In genomic region chr17:34168989-34169388, GRCh38 we compare ENCODE assay signal across 19 cellular contexts.
DNase-seq lines count a peak whose midpoint lies in the region; ATAC-seq and TF ChIP-seq lines count a peak whose summit lies in the region.
"Had no signal": no experiment of that assay in that cellular context is flagged by ENCODE, and none has a peak within 500 bp of the region (broad histone marks: within the 10 kb centered on the region; RNA-seq: fewer than 3 reads in every experiment).

No MANE protein-coding gene starts in this region.

- in situ Hi-C loops in IMR-90 (cut with MboI; ENCODE audit: low sequenced_read_pairs) = no loop called here

- no peak overlapping the region for H4K91ac ChIP-seq in IMR-90 (ENCODE audit: insufficient read depth, low read depth, low read length)

- dilution Hi-C loops in IMR-90 (cut with HindIII; ENCODE audit: low sequenced_read_pairs, unreplicated experiment) = no loop called here

- no peak overlapping the region for H3K9ac ChIP-seq in IMR-90 (ENCODE audit: low read depth, low read length)
- H3K9ac ChIP-seq: BLaER1 treated with 17β-estradiol and CSF1 and Interleukin-3, amounts not matched to agents 10 nM and 100 nM had no signal

- H2BK15ac ChIP-seq in IMR-90 (ENCODE audit: low read depth, low read length) = no peak overlapping the region

- 0 out of 2 replicates have a peak, but pooled peaks cover 6% of the 10 kb centered on the region for H3K9me1 ChIP-seq in IMR-90 (ENCODE audit: insufficient read depth, low read length)

- intact Hi-C loops in IMR-90 (cut with micrococcal nuclease) = loop anchor here (10.0 kb wide), 1 partner anchor 84 kb away; no protein-coding TSS in a partner anchor

- H3K36me3 ChIP-seq in IMR-90 (ENCODE audit: control insufficient read depth, insufficient read depth, low read length) = no peaks in the 10 kb centered on the region
- H3K36me3 ChIP-seq in effector memory CD4-positive, alpha-beta T cell (ENCODE audit: control insufficient read depth, insufficient read depth, low read length) = no peaks in the 10 kb centered on the region
- H3K36me3 ChIP-seq: BLaER1 treated with 17β-estradiol and CSF1 and Interleukin-3, amounts not matched to agents 10 nM and 100 nM had no signal

- no TSS peak for BruUV-seq in IMR-90 (replicated peaks; lab: Mats Ljungman, UMichigan)

- H3K36me3 Mint-ChIP-seq in nephron progenitor cell (ENCODE audit: low read depth) = no peaks in the 10 kb centered on the region
- H3K36me3 Mint-ChIP-seq: CD8-positive, alpha-beta T cell had no signal

- no peak overlapping the region for H3K56ac ChIP-seq in IMR-90 (ENCODE audit: extremely low read depth, insufficient read depth, low read length)

- H2BK20ac ChIP-seq in IMR-90 (ENCODE audit: low read depth, low read length) = no peak overlapping the region; the same call in 1 of the 2 replicates

- H3K14ac ChIP-seq in IMR-90 (replicated peaks; ENCODE audit: low read depth, low read length) = no peak overlapping the region

- no peaks in the 10 kb centered on the region for H4K20me1 ChIP-seq in IMR-90 (ENCODE audit: insufficient read depth, low read length)
- H4K20me1 ChIP-seq: BLaER1 treated with 17β-estradiol and CSF1 and Interleukin-3, amounts not matched to agents 10 nM and 100 nM had no signal

- H3K27me3 Mint-ChIP-seq in nephron progenitor cell (ENCODE audit: low read depth, poor library complexity) = peaks cover 8% of the 10 kb centered on the region

- TF ChIP-seq CTCF in IMR-90 (conservative IDR thresholded peaks at IDR 0.05; ENCODE audit: low read depth, low read length) = no peak
- TF ChIP-seq CTCF in nephron progenitor cell (IDR thresholded peaks at IDR 0.05) = no peak

- H4K8ac ChIP-seq in IMR-90 (ENCODE audit: low read depth in 2 of 2, low read length in 2 of 2) = 0 out of 4 replicates have a peak overlapping the region, but pooled peaks of 1 of the 2 experiments have one; percentile 16

- CTCF ChIA-PET in IMR-90 (lab: Yijun Ruan, JAX) = interaction anchor here (1.0 kb wide), 1 partner anchor 192 kb away, joined by 4 read pairs; no protein-coding TSS in a partner anchor

- H3K4me3 Mint-ChIP-seq in nephron progenitor cell = peak overlapping the region; percentile 47
- H3K4me3 Mint-ChIP-seq: B cell; CD4-positive, alpha-beta T cell; CD8-positive, alpha-beta T cell had no signal

- POLR2A ChIA-PET in IMR-90 (lab: Charles Lee; ENCODE audit: unreplicated experiment) = no interaction called here

- H2AFZ ChIP-seq in IMR-90 (replicated peaks; ENCODE audit: low read length, poor library complexity) = no peak overlapping the region

- no peak for TF ChIP-seq POLR2A in IMR-90 (IDR thresholded peaks at IDR 0.05; ENCODE audit: low read depth, low read length)

- H3K4ac ChIP-seq in IMR-90 (ENCODE audit: low read depth, low read length) = no peak overlapping the region

- H4K5ac ChIP-seq in IMR-90 (ENCODE audit: low read depth, low read length) = no peak overlapping the region

- no peaks in the 10 kb centered on the region for H3K9me3 ChIP-seq in IMR-90 (ENCODE audit: control insufficient read depth, insufficient read depth, low read length)
- no peaks in the 10 kb centered on the region for H3K9me3 ChIP-seq in effector memory CD4-positive, alpha-beta T cell (ENCODE audit: control insufficient read depth, low read length)
- H3K9me3 ChIP-seq: Caco-2 had no signal

- no peak overlapping the region for H3K23ac ChIP-seq in IMR-90 (ENCODE audit: low read depth, low read length)

- no peak for TF ChIP-seq RAD21 in IMR-90 (IDR thresholded peaks at IDR 0.05; ENCODE audit: low read length)

- peaks cover 50% of the 10 kb centered on the region for H3K4me1 Mint-ChIP-seq in nephron progenitor cell
- H3K4me1 Mint-ChIP-seq: B cell had no signal

- no peak overlapping the region for H2BK5ac ChIP-seq in IMR-90 (ENCODE audit: low read depth, low read length, poor library complexity, severe bottlenecking)

- peak; percentile 55 for ATAC-seq in IMR-90 (ENCODE audit: low read depth)
- ATAC-seq in activated CD4-positive, CD25-positive, alpha-beta regulatory T cell treated with anti-CD3 and anti-CD28 coated beads, Interleukin-2, amount 50 U/mL, for 24 hours = no peak
- ATAC-seq: CD8-positive, alpha-beta T cell; GM12878 had no signal

- no peak overlapping the region for H2AK5ac ChIP-seq in IMR-90 (ENCODE audit: low read depth, low read length)

- H2AK9ac ChIP-seq in IMR-90 (replicated peaks; ENCODE audit: low read depth, low read length, poor library complexity) = no peak overlapping the region

- H3K9me3 Mint-ChIP-seq in nephron progenitor cell = peaks cover 13% of the 10 kb centered on the region
- H3K9me3 Mint-ChIP-seq: CD4-positive, alpha-beta T cell; CD8-positive, alpha-beta T cell had no signal

- H3K4me2 ChIP-seq in IMR-90 (ENCODE audit: low read depth, low read length) = no peak overlapping the region; the same call in 1 of the 2 replicates
- H3K4me2 ChIP-seq: BLaER1 treated with 17β-estradiol and CSF1 and Interleukin-3, amounts not matched to agents 10 nM and 100 nM had no signal

- peak overlapping the region; percentile 46 for H3K27ac Mint-ChIP-seq in nephron progenitor cell
- H3K27ac Mint-ChIP-seq: B cell; CD4-positive, alpha-beta T cell; CD8-positive, alpha-beta T cell had no signal

- peaks cover 5% of the 10 kb centered on the region for H3K4me1 ChIP-seq in IMR-90 (ENCODE audit: control insufficient read depth, insufficient read depth, low read length)
- no peaks in the 10 kb centered on the region for H3K4me1 ChIP-seq in effector memory CD4-positive, alpha-beta T cell (ENCODE audit: control insufficient read depth, insufficient read depth, low read length, poor library complexity, severe bottlenecking)
- H3K4me1 ChIP-seq: Caco-2 had no signal

- WGBS in IMR-90 (ENCODE audit: extremely low coverage in 2 of 2, insufficient read length in 1 of 2), 2 experiments = no CpG with 5 or more reads among the region's 4 CpGs

- peaks cover 7% of the 10 kb centered on the region for H3K27me3 ChIP-seq in IMR-90 (ENCODE audit: control insufficient read depth, insufficient read depth, low read length)
- peaks cover 3% of the 10 kb centered on the region for H3K27me3 ChIP-seq in effector memory CD4-positive, alpha-beta T cell (replicated peaks; ENCODE audit: control insufficient read depth, insufficient read depth, low read length, poor library complexity, severe bottlenecking)
- H3K27me3 ChIP-seq: BLaER1 treated with 17β-estradiol and CSF1 and Interleukin-3, amounts not matched to agents 10 nM and 100 nM had no signal

- DNase-seq in IMR-90 (peak; percentile 15), nephron progenitor cell (no peak), midbrain (lab: John Stamatoyannopoulos, UW) (no peak)
- DNase-seq in effector memory CD4-positive, alpha-beta T cell = no peak
- DNase-seq: 8988T; AML-193; Caco-2; Calu3; CD4-positive, alpha-beta T cell; CD8-positive, alpha-beta T cell; DMS53; DND-41; EL; GDM1 had no signal

- no peak overlapping the region for H3K27ac ChIP-seq in IMR-90 (ENCODE audit: insufficient read depth, low read length)
- H3K27ac ChIP-seq in effector memory CD4-positive, alpha-beta T cell (ENCODE audit: insufficient read depth, low read length, poor library complexity, severe bottlenecking) = no peak overlapping the region
- H3K27ac ChIP-seq: BLaER1 treated with 17β-estradiol and CSF1 and Interleukin-3, amounts not matched to agents 10 nM and 100 nM; C4-2B had no signal

- H3K4me3 ChIP-seq in IMR-90 (ENCODE audit: insufficient read depth, low read depth, low read length) = no peak overlapping the region
- no peak overlapping the region for H3K4me3 ChIP-seq in effector memory CD4-positive, alpha-beta T cell (ENCODE audit: insufficient read depth, low read depth, low read length, poor library complexity, severe bottlenecking)
- H3K4me3 ChIP-seq: BLaER1 treated with 17β-estradiol and CSF1 and Interleukin-3, amounts not matched to agents 10 nM and 100 nM; GM12878 had no signal

- H3K18ac ChIP-seq in IMR-90 (ENCODE audit: low read depth, low read length) = no peak overlapping the region

- H2BK120ac ChIP-seq in IMR-90 (ENCODE audit: low read depth, low read length) = no peak overlapping the region; the same call in 1 of the 2 replicates

- H3K79me1 ChIP-seq in IMR-90 (ENCODE audit: low read depth in 1 of 2, low read length in 2 of 2) = no peaks in the 10 kb centered on the region

TF ChIP-seq in IMR-90, 13 proteins besides CTCF, POLR2A, EP300 and RAD21:
- no peak for TF ChIP-seq USF2 (IDR thresholded peaks at IDR 0.05; ENCODE audit: low read depth, low read length)
- no peak for TF ChIP-seq CHD1 (IDR thresholded peaks at IDR 0.05; ENCODE audit: low read depth, low read length)
- TF ChIP-seq MAFK (IDR thresholded peaks at IDR 0.05; ENCODE audit: low read depth, low read length) = no peak
- TF ChIP-seq FOS (IDR thresholded peaks at IDR 0.05; ENCODE audit: low read depth, low read length) = no peak
TF ChIP-seq in IMR-90: peak in this region for 0.
